In the genomic region with DNA sequence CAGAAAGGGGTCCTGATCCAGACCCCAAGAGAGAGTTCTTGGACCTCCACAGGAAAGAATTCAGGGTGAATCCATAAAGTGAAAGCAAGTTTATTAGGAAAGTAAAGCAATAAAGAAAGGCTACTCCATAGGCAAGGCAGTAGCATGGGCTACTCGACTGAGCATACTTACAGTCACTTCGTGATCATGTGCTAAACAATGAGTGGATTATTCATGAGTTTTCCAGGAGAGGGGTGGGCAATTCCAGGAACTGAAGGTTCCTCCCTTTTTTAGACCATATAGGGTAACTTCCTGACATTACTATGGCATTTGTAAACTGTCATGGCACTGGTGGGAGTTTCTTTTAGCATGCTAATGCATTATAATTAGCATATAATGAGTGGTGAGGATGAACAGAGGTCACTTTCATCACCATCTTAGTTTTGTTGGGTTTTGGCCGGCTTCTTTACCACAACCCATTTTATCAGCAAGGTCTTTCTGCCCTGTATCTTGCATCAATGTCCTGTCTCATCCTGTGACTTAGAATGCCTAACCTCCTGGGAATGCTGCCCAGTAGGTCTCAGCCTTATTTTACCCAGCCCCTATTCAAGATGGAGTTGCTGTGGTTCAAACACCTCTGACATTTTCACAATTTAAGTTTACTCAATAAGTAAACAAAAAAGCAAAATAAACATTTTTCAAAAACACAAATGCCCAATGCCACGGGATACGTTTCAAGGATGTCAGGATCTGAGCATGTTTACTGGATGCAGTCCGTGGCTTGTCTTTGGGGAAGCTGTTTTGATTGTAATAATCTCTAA, we compare ENCODE assay signal across 1 cellular context.
TF ChIP-seq lines count a peak whose summit lies in the region.

No MANE protein-coding gene starts in this region.

TF ChIP-seq in K562, 482 proteins besides CTCF, POLR2A, EP300 and RAD21 (continued from another document and continues in another):
- TF ChIP-seq BMI1 (IDR thresholded peaks at IDR 0.05; ENCODE audit: low read length) (no peak), XRCC3 (IDR thresholded peaks at IDR 0.05) (no peak), MNT (conservative IDR thresholded peaks at IDR 0.05) (peak; percentile 68 to 80), ZNF695 (CRISPR knock-in tag; IDR thresholded peaks at IDR 0.05) (peak; percentile 89; the same call in 1 of the 2 replicates), DPF2 (IDR thresholded peaks at IDR 0.05) (peak; percentile 40), SMAD4 (CRISPR knock-in tag; conservative IDR thresholded peaks at IDR 0.05) (peak; percentile 99), HNRNPK (IDR thresholded peaks at IDR 0.05; ENCODE audit: low read depth, low read length, poor library complexity, severe bottlenecking) (no peak), NR2C1 (IDR thresholded peaks at IDR 0.05) (no peak), NR2C1 (tag; IDR thresholded peaks at IDR 0.05) (peak; percentile 96), MTF1 (CRISPR knock-in tag; IDR thresholded peaks at IDR 0.05; ENCODE audit: borderline replicate concordance) (peak; percentile 86), BRD9 (IDR thresholded peaks at IDR 0.05; ENCODE audit: low read depth, partially characterized antibody) (peak; percentile 26), ZNF785 (CRISPR knock-in tag; IDR thresholded peaks at IDR 0.05) (peak; percentile 78; the same call in 1 of the 2 replicates), ZNF696 (CRISPR knock-in tag; conservative IDR thresholded peaks at IDR 0.05) (peak; percentile 73; the same call in 1 of the 2 replicates), ZNF165 (CRISPR knock-in tag; IDR thresholded peaks at IDR 0.05; ENCODE audit: borderline replicate concordance) (peak; percentile 98), THAP12 (CRISPR knock-in tag; IDR thresholded peaks at IDR 0.05) (no peak), FOSL1 (tag; conservative IDR thresholded peaks at IDR 0.05) (peak; percentile 95), ZC3H11A (IDR thresholded peaks at IDR 0.05; ENCODE audit: low read depth, low read length) (no peak), HES1 (IDR thresholded peaks at IDR 0.05; ENCODE audit: low read depth) (no peak), NEUROD1 (IDR thresholded peaks at IDR 0.05; ENCODE audit: borderline replicate concordance, low read depth, low read length, partially characterized antibody) (no peak), PML (IDR thresholded peaks at IDR 0.05; ENCODE audit: low read length) (peak; percentile 62; the same call in 1 of the 2 replicates), PPARD (CRISPR knock-in tag; IDR thresholded peaks at IDR 0.05) (peak; percentile 53; the same call in 1 of the 2 replicates), GTF2A2 (tag; IDR thresholded peaks at IDR 0.05) (peak; percentile 98), PYGO2 (tag; IDR thresholded peaks at IDR 0.05) (peak; percentile 99), ETV1 (tag; conservative IDR thresholded peaks at IDR 0.05; ENCODE audit: low read depth) (peak; percentile 93), ZNF75A (CRISPR knock-in tag; IDR thresholded peaks at IDR 0.05) (peak; percentile 90), MAFK (IDR thresholded peaks at IDR 0.05; ENCODE audit: low read length) (peak; percentile 2; the same call in 1 of the 2 replicates), NCOR1 (IDR thresholded peaks at IDR 0.05) (no peak), LEF1 (IDR thresholded peaks at IDR 0.05) (0 out of 2 replicates have a peak, but pooled peaks have one; percentile 15), ZNF830 (CRISPR knock-in tag; IDR thresholded peaks at IDR 0.05) (peak; percentile 98), MLX (CRISPR knock-in tag; conservative IDR thresholded peaks at IDR 0.05) (no peak), CAMTA2 (CRISPR knock-in tag; conservative IDR thresholded peaks at IDR 0.05) (peak; percentile 97), MED1 (CRISPR knock-in tag; IDR thresholded peaks at IDR 0.05; ENCODE audit: borderline replicate concordance) (no peak)
- TF ChIP-seq, protein P1, sequence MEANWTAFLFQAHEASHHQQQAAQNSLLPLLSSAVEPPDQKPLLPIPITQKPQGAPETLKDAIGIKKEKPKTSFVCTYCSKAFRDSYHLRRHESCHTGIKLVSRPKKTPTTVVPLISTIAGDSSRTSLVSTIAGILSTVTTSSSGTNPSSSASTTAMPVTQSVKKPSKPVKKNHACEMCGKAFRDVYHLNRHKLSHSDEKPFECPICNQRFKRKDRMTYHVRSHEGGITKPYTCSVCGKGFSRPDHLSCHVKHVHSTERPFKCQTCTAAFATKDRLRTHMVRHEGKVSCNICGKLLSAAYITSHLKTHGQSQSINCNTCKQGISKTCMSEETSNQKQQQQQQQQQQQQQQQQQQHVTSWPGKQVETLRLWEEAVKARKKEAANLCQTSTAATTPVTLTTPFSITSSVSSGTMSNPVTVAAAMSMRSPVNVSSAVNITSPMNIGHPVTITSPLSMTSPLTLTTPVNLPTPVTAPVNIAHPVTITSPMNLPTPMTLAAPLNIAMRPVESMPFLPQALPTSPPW (CRISPR knock-in tag; IDR thresholded peaks at IDR 0.05), result peak; percentile 81
- TF ChIP-seq, protein P2, sequence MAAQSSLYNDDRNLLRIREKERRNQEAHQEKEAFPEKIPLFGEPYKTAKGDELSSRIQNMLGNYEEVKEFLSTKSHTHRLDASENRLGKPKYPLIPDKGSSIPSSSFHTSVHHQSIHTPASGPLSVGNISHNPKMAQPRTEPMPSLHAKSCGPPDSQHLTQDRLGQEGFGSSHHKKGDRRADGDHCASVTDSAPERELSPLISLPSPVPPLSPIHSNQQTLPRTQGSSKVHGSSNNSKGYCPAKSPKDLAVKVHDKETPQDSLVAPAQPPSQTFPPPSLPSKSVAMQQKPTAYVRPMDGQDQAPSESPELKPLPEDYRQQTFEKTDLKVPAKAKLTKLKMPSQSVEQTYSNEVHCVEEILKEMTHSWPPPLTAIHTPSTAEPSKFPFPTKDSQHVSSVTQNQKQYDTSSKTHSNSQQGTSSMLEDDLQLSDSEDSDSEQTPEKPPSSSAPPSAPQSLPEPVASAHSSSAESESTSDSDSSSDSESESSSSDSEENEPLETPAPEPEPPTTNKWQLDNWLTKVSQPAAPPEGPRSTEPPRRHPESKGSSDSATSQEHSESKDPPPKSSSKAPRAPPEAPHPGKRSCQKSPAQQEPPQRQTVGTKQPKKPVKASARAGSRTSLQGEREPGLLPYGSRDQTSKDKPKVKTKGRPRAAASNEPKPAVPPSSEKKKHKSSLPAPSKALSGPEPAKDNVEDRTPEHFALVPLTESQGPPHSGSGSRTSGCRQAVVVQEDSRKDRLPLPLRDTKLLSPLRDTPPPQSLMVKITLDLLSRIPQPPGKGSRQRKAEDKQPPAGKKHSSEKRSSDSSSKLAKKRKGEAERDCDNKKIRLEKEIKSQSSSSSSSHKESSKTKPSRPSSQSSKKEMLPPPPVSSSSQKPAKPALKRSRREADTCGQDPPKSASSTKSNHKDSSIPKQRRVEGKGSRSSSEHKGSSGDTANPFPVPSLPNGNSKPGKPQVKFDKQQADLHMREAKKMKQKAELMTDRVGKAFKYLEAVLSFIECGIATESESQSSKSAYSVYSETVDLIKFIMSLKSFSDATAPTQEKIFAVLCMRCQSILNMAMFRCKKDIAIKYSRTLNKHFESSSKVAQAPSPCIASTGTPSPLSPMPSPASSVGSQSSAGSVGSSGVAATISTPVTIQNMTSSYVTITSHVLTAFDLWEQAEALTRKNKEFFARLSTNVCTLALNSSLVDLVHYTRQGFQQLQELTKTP (IDR thresholded peaks at IDR 0.05; ENCODE audit: low read depth in 1 of 2, partially characterized antibody in 2 of 2), result peak; percentile 54 to 65
- TF ChIP-seq, protein P3, sequence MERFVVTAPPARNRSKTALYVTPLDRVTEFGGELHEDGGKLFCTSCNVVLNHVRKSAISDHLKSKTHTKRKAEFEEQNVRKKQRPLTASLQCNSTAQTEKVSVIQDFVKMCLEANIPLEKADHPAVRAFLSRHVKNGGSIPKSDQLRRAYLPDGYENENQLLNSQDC (CRISPR knock-in tag; IDR thresholded peaks at IDR 0.05), result no peak
- TF ChIP-seq, protein P4, sequence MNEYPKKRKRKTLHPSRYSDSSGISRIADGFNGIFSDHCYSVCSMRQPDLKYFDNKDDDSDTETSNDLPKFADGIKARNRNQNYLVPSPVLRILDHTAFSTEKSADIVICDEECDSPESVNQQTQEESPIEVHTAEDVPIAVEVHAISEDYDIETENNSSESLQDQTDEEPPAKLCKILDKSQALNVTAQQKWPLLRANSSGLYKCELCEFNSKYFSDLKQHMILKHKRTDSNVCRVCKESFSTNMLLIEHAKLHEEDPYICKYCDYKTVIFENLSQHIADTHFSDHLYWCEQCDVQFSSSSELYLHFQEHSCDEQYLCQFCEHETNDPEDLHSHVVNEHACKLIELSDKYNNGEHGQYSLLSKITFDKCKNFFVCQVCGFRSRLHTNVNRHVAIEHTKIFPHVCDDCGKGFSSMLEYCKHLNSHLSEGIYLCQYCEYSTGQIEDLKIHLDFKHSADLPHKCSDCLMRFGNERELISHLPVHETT (CRISPR knock-in tag; conservative IDR thresholded peaks at IDR 0.05 in 1 of 2, IDR thresholded peaks at IDR 0.05 in 1 of 2), result peak in 1 of 2 experiments; percentile 99; a peak in 2 of 4 replicates
- TF ChIP-seq, protein P5, sequence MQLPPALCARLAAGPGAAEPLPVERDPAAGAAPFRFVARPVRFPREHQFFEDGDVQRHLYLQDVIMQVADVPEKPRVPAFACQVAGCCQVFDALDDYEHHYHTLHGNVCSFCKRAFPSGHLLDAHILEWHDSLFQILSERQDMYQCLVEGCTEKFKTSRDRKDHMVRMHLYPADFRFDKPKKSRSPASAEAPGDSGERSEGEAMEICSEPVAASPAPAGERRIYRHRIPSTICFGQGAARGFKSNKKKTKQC (CRISPR knock-in tag; IDR thresholded peaks at IDR 0.05), result no peak
- TF ChIP-seq, protein P6, sequence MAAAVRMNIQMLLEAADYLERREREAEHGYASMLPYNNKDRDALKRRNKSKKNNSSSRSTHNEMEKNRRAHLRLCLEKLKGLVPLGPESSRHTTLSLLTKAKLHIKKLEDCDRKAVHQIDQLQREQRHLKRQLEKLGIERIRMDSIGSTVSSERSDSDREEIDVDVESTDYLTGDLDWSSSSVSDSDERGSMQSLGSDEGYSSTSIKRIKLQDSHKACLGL (CRISPR knock-in tag; IDR thresholded peaks at IDR 0.05; ENCODE audit: borderline replicate concordance, poor library complexity, severe bottlenecking), result peak; percentile 64
- TF ChIP-seq, protein P7, sequence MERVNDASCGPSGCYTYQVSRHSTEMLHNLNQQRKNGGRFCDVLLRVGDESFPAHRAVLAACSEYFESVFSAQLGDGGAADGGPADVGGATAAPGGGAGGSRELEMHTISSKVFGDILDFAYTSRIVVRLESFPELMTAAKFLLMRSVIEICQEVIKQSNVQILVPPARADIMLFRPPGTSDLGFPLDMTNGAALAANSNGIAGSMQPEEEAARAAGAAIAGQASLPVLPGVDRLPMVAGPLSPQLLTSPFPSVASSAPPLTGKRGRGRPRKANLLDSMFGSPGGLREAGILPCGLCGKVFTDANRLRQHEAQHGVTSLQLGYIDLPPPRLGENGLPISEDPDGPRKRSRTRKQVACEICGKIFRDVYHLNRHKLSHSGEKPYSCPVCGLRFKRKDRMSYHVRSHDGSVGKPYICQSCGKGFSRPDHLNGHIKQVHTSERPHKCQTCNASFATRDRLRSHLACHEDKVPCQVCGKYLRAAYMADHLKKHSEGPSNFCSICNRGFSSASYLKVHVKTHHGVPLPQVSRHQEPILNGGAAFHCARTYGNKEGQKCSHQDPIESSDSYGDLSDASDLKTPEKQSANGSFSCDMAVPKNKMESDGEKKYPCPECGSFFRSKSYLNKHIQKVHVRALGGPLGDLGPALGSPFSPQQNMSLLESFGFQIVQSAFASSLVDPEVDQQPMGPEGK (CRISPR knock-in tag; IDR thresholded peaks at IDR 0.05; ENCODE audit: borderline replicate concordance), result peak; percentile 97
- TF ChIP-seq, protein P8, sequence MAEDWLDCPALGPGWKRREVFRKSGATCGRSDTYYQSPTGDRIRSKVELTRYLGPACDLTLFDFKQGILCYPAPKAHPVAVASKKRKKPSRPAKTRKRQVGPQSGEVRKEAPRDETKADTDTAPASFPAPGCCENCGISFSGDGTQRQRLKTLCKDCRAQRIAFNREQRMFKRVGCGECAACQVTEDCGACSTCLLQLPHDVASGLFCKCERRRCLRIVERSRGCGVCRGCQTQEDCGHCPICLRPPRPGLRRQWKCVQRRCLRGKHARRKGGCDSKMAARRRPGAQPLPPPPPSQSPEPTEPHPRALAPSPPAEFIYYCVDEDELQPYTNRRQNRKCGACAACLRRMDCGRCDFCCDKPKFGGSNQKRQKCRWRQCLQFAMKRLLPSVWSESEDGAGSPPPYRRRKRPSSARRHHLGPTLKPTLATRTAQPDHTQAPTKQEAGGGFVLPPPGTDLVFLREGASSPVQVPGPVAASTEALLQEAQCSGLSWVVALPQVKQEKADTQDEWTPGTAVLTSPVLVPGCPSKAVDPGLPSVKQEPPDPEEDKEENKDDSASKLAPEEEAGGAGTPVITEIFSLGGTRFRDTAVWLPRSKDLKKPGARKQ (CRISPR knock-in tag; IDR thresholded peaks at IDR 0.05), result peak; percentile 57; the same call in 1 of the 2 replicates
